7 cellular contexts compared by ENCODE assay signal in genomic region chr18:74652392-74652988, GRCh38. TPM values are rescaled to one million over a fixed set of nuclear protein-coding genes. Genes with fewer than 3 reads are reported as not detected.
DNase-seq lines count a peak whose midpoint lies in the region; ATAC-seq and TF ChIP-seq lines count a peak whose summit lies in the region.

No MANE protein-coding gene starts in this region.

- H3K4me1 ChIP-seq in right lobe of liver: no peaks in the 10 kb centered on the region

- intact Hi-C loops in right lobe of liver (cut with DNase I): no loop called here

- H3K27ac ChIP-seq in brain microvascular endothelial cell: no peak overlapping the region
- H3K27ac ChIP-seq in right lobe of liver: no peak overlapping the region

- no peak for TF ChIP-seq POLR2A in right lobe of liver (IDR thresholded peaks at IDR 0.05)

- H3K36me3 ChIP-seq in brain microvascular endothelial cell (replicated peaks) (no peaks in the 10 kb centered on the region), right lobe of liver (no peaks in the 10 kb centered on the region)

- no peaks in the 10 kb centered on the region for H3K9me3 ChIP-seq in right lobe of liver

- 29% methylated on average over 4 of the region's 4 CpGs for WGBS in right lobe of liver (ENCODE audit: insufficient coverage, low coverage, low lambda C conversion rate, missing lambda C conversion rate)

- ATAC-seq in HG02759 (IDR thresholded peaks at IDR 0.05; ENCODE audit: unreplicated experiment) (peak; percentile 65), right lobe of liver (peak; percentile 61 to 74 (median 68)), HG03280 (IDR thresholded peaks at IDR 0.05; ENCODE audit: unreplicated experiment) (no peak)

- TF ChIP-seq CTCF in brain microvascular endothelial cell (IDR thresholded peaks at IDR 0.05; ENCODE audit: low read depth, low read length, missing control alignments) (peak; percentile 49), right lobe of liver (IDR thresholded peaks at IDR 0.05) (peak; percentile 53 to 64 (median 60))

- H3K27me3 ChIP-seq in brain microvascular endothelial cell (replicated peaks) (no peaks in the 10 kb centered on the region), right lobe of liver (no peaks in the 10 kb centered on the region)

- H3K4me3 ChIP-seq in brain microvascular endothelial cell (ENCODE audit: low read depth, low read length) (no peak overlapping the region), right lobe of liver (no peak overlapping the region)

- DNase-seq in GM04504 (ENCODE audit: low read depth) (peak; percentile 17), NCI-H2227 treated with DMSO at 0.1 percent for 48 hours (lab: John Stamatoyannopoulos, UW) (peak; percentile 41), brain microvascular endothelial cell (peak; percentile 47), right lobe of liver (no peak), iPS-NIHi7 (ENCODE audit: extremely low spot score) (no peak)

- in situ Hi-C loops in brain microvascular endothelial cell (cut with HindIII; ENCODE audit: low pct_ligation_motif_present, low sequenced_read_pairs): no loop called here

RNA-seq across cellular contexts. Expression of gene ZNF407, which starts 54.8 kb away (rescaled TPM):
- total RNA-seq in right lobe of liver: 1 to 10 TPM; 4.3 to 8.0 (median 5.7) TPM

Comparison
In these comparisons a context has a peak if more than half of its experiments do, and no peak if none do; other contexts are left out.
1. DNase-seq: peak in GM04504 (single experiment), NCI-H2227 treated with DMSO at 0.1 percent for 48 hours (single experiment) and brain microvascular endothelial cell (single experiment); none in right lobe of liver (0 of 3) and iPS-NIHi7 (single experiment).